Comparison of ENCODE assay signal across 20 cellular contexts in genomic region chr9:31608881-31609280, GRCh38.
"Had no signal": no experiment of that assay in that cellular context is flagged by ENCODE, and none has a peak within 500 bp of the region (broad histone marks: within the 10 kb centered on the region; RNA-seq: fewer than 3 reads in every experiment).

No MANE protein-coding gene starts in this region.

- FAIRE-seq: frontal cortex, islet of Langerhans, pancreas had no signal

- H3K27ac ChIP-seq: cardiac muscle cell, pancreas, psoas muscle, right atrium auricular region, thyroid gland had no signal

- ATAC-seq: activated CD4-positive, alpha-beta T cell treated with anti-CD3 and anti-CD28 coated beads for 36 hours; activated naive CD4-positive, alpha-beta T cell treated with anti-CD3 and anti-CD28 coated beads, Interleukin-2, amount 50 U/mL, for 72 hours; activated T-helper 17 cell treated with anti-CD3 and anti-CD28 coated beads, Interleukin-2, amount 50 U/mL, for 72 hours; left cardiac atrium; natural killer cell treated with Interleukin-12 subunit alpha and Interleukin-12 subunit beta and Interleukin-15 and Interleukin-18, amount 100 ng/mL, for 72 hours; stimulated activated naive CD8-positive, alpha-beta T cell treated with anti-CD3 and anti-CD28 coated beads, Interleukin-15, Interleukin-2, amounts not matched to agents 100 U/mL and 50 U/mL, for 24 hours; WTC11 had no signal

- H3K9me3 ChIP-seq: pancreas, psoas muscle, right atrium auricular region, thyroid gland had no signal

- H3K36me3 ChIP-seq: cardiac muscle cell, pancreas, right atrium auricular region, thyroid gland had no signal

- H3K4me3 ChIP-seq: cardiac muscle cell, pancreas, psoas muscle, right atrium auricular region, thyroid gland had no signal

- H3K4me1 ChIP-seq: pancreas, psoas muscle, right atrium auricular region, thyroid gland had no signal

- DNase-seq: activated CD4-positive, alpha-beta T cell treated with anti-CD3 and anti-CD28 coated beads for 36 hours; activated CD4-positive, alpha-beta T cell treated with anti-CD3 and anti-CD28 coated beads, Interleukin-2, amount 50 U/mL, for 4 hours; activated CD8-positive, alpha-beta memory T cell treated with anti-CD3 and anti-CD28 coated beads for 24 hours; activated CD8-positive, alpha-beta memory T cell treated with anti-CD3 and anti-CD28 coated beads, Interleukin-2, amount 50 U/mL, for 4 hours; activated T-cell treated with anti-CD3 and anti-CD28 coated beads, Interleukin-2, amount 50 U/mL, for 24 hours; hippocampal formation; left cardiac atrium; pancreas; psoas muscle; stimulated activated CD4-positive, alpha-beta T cell treated with anti-CD3 and anti-CD28 coated beads, Interleukin-4, amount 100 ng/mL, for 4 hours; stimulated activated naive CD8-positive, alpha-beta T cell treated with anti-CD3 and anti-CD28 coated beads, Interleukin-15, Interleukin-2, amounts not matched to agents 100 U/mL and 50 U/mL, for 24 hours; thyroid gland had no signal

- H3K27me3 ChIP-seq: cardiac muscle cell, pancreas, right atrium auricular region, thyroid gland had no signal
